In genomic region chr5:134568339-134568700, GRCh38 we compare ENCODE assay signal across 13 cellular contexts. TPM values are rescaled to one million over a fixed set of nuclear protein-coding genes. Genes with fewer than 3 reads are reported as not detected.
DNase-seq lines count a peak whose midpoint lies in the region; ATAC-seq and TF ChIP-seq lines count a peak whose summit lies in the region.
"Had no signal": no experiment of that assay in that cellular context is flagged by ENCODE, and none has a peak within 500 bp of the region (broad histone marks: within the 10 kb centered on the region; RNA-seq: fewer than 3 reads in every experiment).

No MANE protein-coding gene starts in this region.

- H3K27ac ChIP-seq in C4-2B: peak overlapping the region; percentile 20; the same call in 1 of the 2 replicates
- peak overlapping the region; percentile 81 for H3K27ac ChIP-seq in VCaP
- H3K27ac ChIP-seq in heart right ventricle: peak overlapping the region in 9 of 10 donors; percentile 77 to 92 (median 87)
- peak overlapping the region; percentile 19 to 77 (median 48) for H3K27ac ChIP-seq in sigmoid colon
- H3K27ac ChIP-seq in prostate gland: no peak overlapping the region
- no peak overlapping the region for H3K27ac ChIP-seq in foreskin keratinocyte

- TF ChIP-seq CTCF in C4-2B (conservative IDR thresholded peaks at IDR 0.05) (no peak), VCaP (conservative IDR thresholded peaks at IDR 0.05) (no peak), heart right ventricle (IDR thresholded peaks at IDR 0.05) (no peak), sigmoid colon (IDR thresholded peaks at IDR 0.05) (no peak), prostate gland (IDR thresholded peaks at IDR 0.05) (no peak), foreskin keratinocyte (conservative IDR thresholded peaks at IDR 0.05) (no peak)

- intact Hi-C loops in heart right ventricle (cut with DNase I): loop anchor here in 1 of 10 donors (2.0 kb wide), 1 partner anchor 42 kb away; no protein-coding TSS in a partner anchor
- intact Hi-C loops in sigmoid colon (cut with DNase I): no loop called here
- intact Hi-C loops in prostate gland (cut with DNase I): no loop called here

- no peaks in the 10 kb centered on the region for H3K27me3 ChIP-seq in heart right ventricle
- H3K27me3 ChIP-seq in sigmoid colon: no peaks in the 10 kb centered on the region
- no peaks in the 10 kb centered on the region for H3K27me3 ChIP-seq in prostate gland (replicated peaks; ENCODE audit: insufficient read depth)
- H3K27me3 ChIP-seq in foreskin keratinocyte: no peaks in the 10 kb centered on the region

- H3K4me1 ChIP-seq in heart right ventricle (peaks cover 38 to 64% (median 51%) of the 10 kb centered on the region in 9 donors), sigmoid colon (peaks cover 0 to 40% (median 37%) of the 10 kb centered on the region in 4 donors), prostate gland (replicated peaks) (no peaks in the 10 kb centered on the region), foreskin keratinocyte (no peaks in the 10 kb centered on the region)

- WGBS in heart right ventricle, 2 donors: 51 to 57% methylated on average over 5 of the region's 5 CpGs
- 85 to 88% methylated on average over 5 of the region's 5 CpGs for WGBS in sigmoid colon, 2 donors
- WGBS in prostate gland: 49% methylated on average over 3 of the region's 5 CpGs

- ATAC-seq in heart right ventricle: peak in 4 of 8 donors; percentile 1 to 16 (median 6)
- no peak for ATAC-seq in foreskin keratinocyte
- no peak for ATAC-seq in HG03432 (IDR thresholded peaks at IDR 0.05; ENCODE audit: unreplicated experiment)

- no peak for TF ChIP-seq POLR2A in sigmoid colon (IDR thresholded peaks at IDR 0.05)
- TF ChIP-seq POLR2A in prostate gland (IDR thresholded peaks at IDR 0.05): no peak

- no peak for TF ChIP-seq EP300 in sigmoid colon (IDR thresholded peaks at IDR 0.05)

- H3K9me3 ChIP-seq in heart right ventricle (no peaks in the 10 kb centered on the region), sigmoid colon (no peaks in the 10 kb centered on the region), prostate gland (no peaks in the 10 kb centered on the region)

- H3K36me3 ChIP-seq in heart right ventricle (peaks cover 0 to 93% (median 62%) of the 10 kb centered on the region in 9 donors), sigmoid colon (peaks cover 43 to 93% (median 65%) of the 10 kb centered on the region in 4 donors), prostate gland (peaks cover 25 to 38% of the 10 kb centered on the region in 2 donors)

- no peak overlapping the region for H3K4me3 ChIP-seq in heart right ventricle
- no peak overlapping the region for H3K4me3 ChIP-seq in sigmoid colon
- H3K4me3 ChIP-seq in prostate gland: no peak overlapping the region

- no peak for DNase-seq in heart right ventricle
- DNase-seq in sigmoid colon: no peak
- DNase-seq in prostate gland (ENCODE audit: low spot score): no peak
- DNase-seq in foreskin keratinocyte: no peak
- no peak for DNase-seq in RPMI8226
- DNase-seq: activated B cell treated with CpG ODN at 0.5 μM for 24 hours; activated effector memory CD4-positive, alpha-beta T cell treated with anti-CD3 and anti-CD28 coated beads, Interleukin-2, amount 50 U/mL, for 16 hours; mesendoderm; MV-4-11; SHP77 treated with DMSO at 0.1 percent for 48 hours had no signal

RNA-seq across cellular contexts. Expression of gene JADE2, which starts 42.9 kb away (rescaled TPM):
- total RNA-seq in heart right ventricle (10 to 100 TPM; 17.9 to 38.5 (median 25.2) TPM), sigmoid colon (10 to 100 TPM; 38.5 to 53.8 (median 44.7) TPM), prostate gland (10 to 100 TPM; 63.4 to 87.1 TPM), foreskin keratinocyte (31.7 and 34.0 TPM in 2 replicates)
- polyA plus RNA-seq in heart right ventricle (1 to 10 TPM; 5.4 to 7.9 TPM), sigmoid colon (10 to 100 TPM in 1 of 3 donors, 1 to 10 TPM in 2; 4.9 to 34.5 (median 6.0) TPM), foreskin keratinocyte (10.1 and 11.7 TPM in 2 replicates)

Comparison
In these comparisons a context has a peak if more than half of its experiments do, and no peak if none do; other contexts are left out.
1. H3K27ac ChIP-seq: peak in C4-2B (single experiment), VCaP (single experiment), heart right ventricle (9 of 10) and sigmoid colon (4 of 4); none in prostate gland (0 of 2) and foreskin keratinocyte (single experiment).